ENCODE assay signal across 8 cellular contexts in the genomic region with DNA sequence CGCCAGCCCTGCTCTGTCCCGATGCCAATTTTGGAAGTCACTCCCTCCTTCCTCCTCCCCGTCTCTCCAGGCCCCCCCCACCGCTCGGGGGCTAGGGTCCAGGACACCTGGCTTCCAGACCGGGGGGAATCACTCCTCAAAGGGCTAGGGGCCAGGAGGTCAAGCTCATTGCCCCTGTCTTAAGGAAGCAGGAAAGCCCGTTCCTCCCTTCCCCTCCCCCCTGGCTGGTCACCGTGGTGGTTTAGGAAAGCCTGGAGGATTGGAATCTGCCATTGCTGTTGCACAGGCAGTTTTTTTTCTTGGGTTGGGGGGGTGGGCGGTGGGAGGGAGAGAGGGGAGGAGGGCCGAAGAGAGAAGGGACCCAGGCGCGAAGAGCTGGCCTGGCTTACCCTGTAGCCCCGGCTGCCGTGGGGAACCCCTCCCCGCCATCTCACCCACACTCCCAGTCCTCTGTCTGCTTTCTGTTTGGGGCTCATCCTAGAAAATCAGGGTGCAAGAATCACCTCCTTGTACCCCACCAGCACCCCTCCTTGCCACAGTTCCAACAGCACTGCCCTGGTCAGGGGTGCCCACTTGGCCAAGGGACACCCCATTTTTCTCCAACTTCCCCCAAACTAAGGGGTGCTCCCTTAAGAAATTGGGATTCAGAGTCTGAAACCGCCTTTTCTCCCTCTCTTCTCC. TPM values are rescaled to one million over a fixed set of nuclear protein-coding genes. Genes with fewer than 3 reads are reported as not detected.
DNase-seq lines count a peak whose midpoint lies in the region; ATAC-seq, FAIRE-seq and TF ChIP-seq lines count a peak whose summit lies in the region.

No MANE protein-coding gene starts in this region.

- H2AK9ac ChIP-seq in IMR-90 (replicated peaks; ENCODE audit: low read depth, low read length, poor library complexity) = peak overlapping the region; percentile 91

- peak; percentile 66 for DNase-seq in A673 (ENCODE audit: low spot score)
- peak; percentile 23 for DNase-seq in IMR-90
- peak; percentile 66 for DNase-seq in iPS-NIHi7 (ENCODE audit: extremely low spot score)
- DNase-seq in small intestine = no peak
- DNase-seq in activated T-helper 2 cell treated with anti-CD3 and anti-CD28 coated beads, Interferon-gamma antibody, Interleukin-2, Interleukin-4, amounts not matched to agents 10 μg/mL and 5 μg/mL and 100 μg/mL, durations not matched to agents 14 hours and 24 hours and 36 hours (ENCODE audit: low spot score) = no peak
- no peak for DNase-seq in NCI-H524 treated with DMSO at 0.1 percent for 48 hours (lab: John Stamatoyannopoulos, UW)

- intact Hi-C loops in A673 (cut with micrococcal nuclease; ENCODE audit: unreplicated experiment) (loop anchor here (5.0 kb wide), 1 partner anchor 108 kb away; no protein-coding TSS in a partner anchor), IMR-90 (cut with micrococcal nuclease) (loop anchor here (5.0 kb wide), 1 partner anchor 178 kb away; no protein-coding TSS in a partner anchor)
- intact Hi-C loops in activated T-helper 2 cell treated with anti-CD3 and anti-CD28 coated beads, Interferon-gamma antibody, Interleukin-2, Interleukin-4, amounts not matched to agents 10 μg/mL and 5 μg/mL and 100 μg/mL, durations not matched to agents 14 hours and 24 hours and 36 hours (cut with micrococcal nuclease) = no loop called here

- peak overlapping the region; percentile 94 for H4K5ac ChIP-seq in IMR-90 (ENCODE audit: low read depth, low read length)

- H3K23ac ChIP-seq in IMR-90 (ENCODE audit: low read depth, low read length) = peak overlapping the region; percentile 68

- no peaks in the 10 kb centered on the region for H4K20me1 ChIP-seq in IMR-90 (ENCODE audit: insufficient read depth, low read length)

- H2BK5ac ChIP-seq in IMR-90 (ENCODE audit: low read depth, low read length, poor library complexity, severe bottlenecking) = peak overlapping the region; percentile 78

- H3K9me1 ChIP-seq in IMR-90 (ENCODE audit: insufficient read depth, low read length) = no peaks in the 10 kb centered on the region; the same call in 1 of the 2 replicates

- no peak overlapping the region; the same call in 1 of the 2 replicates for H3K56ac ChIP-seq in IMR-90 (ENCODE audit: extremely low read depth, insufficient read depth, low read length)

- TF ChIP-seq CTCF in A673 (conservative IDR thresholded peaks at IDR 0.05; ENCODE audit: low read depth, low read length) = no peak
- no peak for TF ChIP-seq CTCF in IMR-90 (conservative IDR thresholded peaks at IDR 0.05; ENCODE audit: low read depth, low read length)
- TF ChIP-seq CTCF in brain (conservative IDR thresholded peaks at IDR 0.05) = no peak

- peak overlapping the region; percentile 100 for H2AFZ ChIP-seq in IMR-90 (replicated peaks; ENCODE audit: low read length, poor library complexity)

- peaks cover 16% of the 10 kb centered on the region for H3K4me1 ChIP-seq in A673 (ENCODE audit: insufficient read depth, low read length, poor library complexity, severe bottlenecking)
- H3K4me1 ChIP-seq in IMR-90 (ENCODE audit: control insufficient read depth, insufficient read depth, low read length) = peaks cover 4% of the 10 kb centered on the region; the same call in 1 of the 2 replicates
- H3K4me1 ChIP-seq in stomach smooth muscle (ENCODE audit: control insufficient read depth, insufficient read depth, low read length) = peaks cover 62% of the 10 kb centered on the region
- H3K4me1 ChIP-seq in small intestine (ENCODE audit: control insufficient read depth in 2 of 2, insufficient read depth in 1 of 2, low read depth in 1 of 2, low read length in 1 of 2) = peaks cover 0 to 3% of the 10 kb centered on the region in 2 donors

- H3K79me1 ChIP-seq in IMR-90 (ENCODE audit: low read depth in 1 of 2, low read length in 2 of 2) = peaks cover 0 to 14% of the 10 kb centered on the region in 2 experiments; a peak in 2 of 4 replicates

- in situ Hi-C loops in IMR-90 (cut with MboI; ENCODE audit: low sequenced_read_pairs) = loop anchor here (10.0 kb wide), 1 partner anchor 355 kb away; no protein-coding TSS in a partner anchor

- H2BK120ac ChIP-seq in IMR-90 (ENCODE audit: low read depth, low read length) = peak overlapping the region; percentile 94

- no peak for TF ChIP-seq POLR2A in IMR-90 (IDR thresholded peaks at IDR 0.05; ENCODE audit: low read depth, low read length)

- H3K9ac ChIP-seq in IMR-90 (ENCODE audit: low read depth, low read length) (peak overlapping the region; percentile 38), stomach smooth muscle (ENCODE audit: low read length in 2 of 2) (peak overlapping the region; percentile 94 to 97)

- no peak for TF ChIP-seq RAD21 in IMR-90 (IDR thresholded peaks at IDR 0.05; ENCODE audit: low read length)

- H3K4me3 Mint-ChIP-seq in brain = peak overlapping the region; percentile 45 to 89 (median 69)
- H3K4me3 Mint-ChIP-seq in activated T-helper 2 cell treated with anti-CD3 and anti-CD28 coated beads, Interferon-gamma antibody, Interleukin-2, Interleukin-4, amounts not matched to agents 10 μg/mL and 5 μg/mL and 100 μg/mL, durations not matched to agents 14 hours and 24 hours and 36 hours (ENCODE audit: low read depth) = no peak overlapping the region

- BruUV-seq in A673 (replicated peaks; lab: Mats Ljungman, UMichigan) (no TSS peak), IMR-90 (replicated peaks; lab: Mats Ljungman, UMichigan) (no TSS peak)

- H3K9me3 ChIP-seq in A673 (ENCODE audit: low read depth, low read length, poor library complexity, severe bottlenecking) = no peaks in the 10 kb centered on the region
- H3K9me3 ChIP-seq in IMR-90 (ENCODE audit: control insufficient read depth, insufficient read depth, low read length) = no peaks in the 10 kb centered on the region
- H3K9me3 ChIP-seq in stomach smooth muscle (ENCODE audit: control insufficient read depth in 2 of 2, low read length in 2 of 2) = no peaks in the 10 kb centered on the region
- no peaks in the 10 kb centered on the region for H3K9me3 ChIP-seq in small intestine (ENCODE audit: control insufficient read depth, low read depth)

- peak overlapping the region; percentile 84 for H3K4me2 ChIP-seq in IMR-90 (ENCODE audit: low read depth, low read length)

- H3K9me3 Mint-ChIP-seq in brain = peaks cover 0 to 9% (median 0%) of the 10 kb centered on the region in 5 experiments
- H3K9me3 Mint-ChIP-seq in activated T-helper 2 cell treated with anti-CD3 and anti-CD28 coated beads, Interferon-gamma antibody, Interleukin-2, Interleukin-4, amounts not matched to agents 10 μg/mL and 5 μg/mL and 100 μg/mL, durations not matched to agents 14 hours and 24 hours and 36 hours = no peaks in the 10 kb centered on the region

- FAIRE-seq in small intestine (lab: Jason Lieb, UNC) = no peak

- dilution Hi-C loops in IMR-90 (cut with HindIII; ENCODE audit: low sequenced_read_pairs, unreplicated experiment) = no loop called here

- H4K91ac ChIP-seq in IMR-90 (ENCODE audit: insufficient read depth, low read depth, low read length) = peak overlapping the region; percentile 91

- peaks cover 46% of the 10 kb centered on the region for H3K27me3 Mint-ChIP-seq in brain
- no peaks in the 10 kb centered on the region for H3K27me3 Mint-ChIP-seq in activated T-helper 2 cell treated with anti-CD3 and anti-CD28 coated beads, Interferon-gamma antibody, Interleukin-2, Interleukin-4, amounts not matched to agents 10 μg/mL and 5 μg/mL and 100 μg/mL, durations not matched to agents 14 hours and 24 hours and 36 hours (ENCODE audit: low read depth)

- H2BK15ac ChIP-seq in IMR-90 (ENCODE audit: low read depth, low read length) = peak overlapping the region; percentile 69; the same call in 1 of the 3 replicates

- H3K4me3 ChIP-seq in A673 (ENCODE audit: low read depth, low read length, poor library complexity, severe bottlenecking) = peak overlapping the region; percentile 42
- H3K4me3 ChIP-seq in IMR-90 (ENCODE audit: insufficient read depth, low read depth, low read length) = peak overlapping the region; percentile 42
- H3K4me3 ChIP-seq in stomach smooth muscle (ENCODE audit: low read length in 2 of 2) = peak overlapping the region; percentile 93 to 99
- H3K4me3 ChIP-seq in small intestine (ENCODE audit: low read depth in 1 of 2, low read length in 2 of 2) = no peak overlapping the region

- POLR2A ChIA-PET in A673 (lab: Charles Lee; ENCODE audit: low non-redundant PET) (no interaction called here), IMR-90 (lab: Charles Lee; ENCODE audit: unreplicated experiment) (interaction anchor here (0.6 kb wide), 1 partner anchor 427 kb away, joined by 12 read pairs; no protein-coding TSS in a partner anchor)

- peak; percentile 16 for ATAC-seq in IMR-90 (ENCODE audit: low read depth)

- peak overlapping the region; percentile 79 for H2BK20ac ChIP-seq in IMR-90 (ENCODE audit: low read depth, low read length)

- WGBS in IMR-90 (ENCODE audit: extremely low coverage in 2 of 2, insufficient read length in 1 of 2), 2 experiments = 20% methylated on average over 1 of the region's 16 CpGs; no CpG with 5 or more reads in 1 of the 2 experiments
- 27 to 38% (median 30%) methylated on average over 10 to 16 of the region's 16 CpGs for WGBS in small intestine, 3 donors

- peak overlapping the region in 4 of 5 experiments; percentile 22 to 99 (median 74) for H3K27ac Mint-ChIP-seq in brain
- H3K27ac Mint-ChIP-seq in activated T-helper 2 cell treated with anti-CD3 and anti-CD28 coated beads, Interferon-gamma antibody, Interleukin-2, Interleukin-4, amounts not matched to agents 10 μg/mL and 5 μg/mL and 100 μg/mL, durations not matched to agents 14 hours and 24 hours and 36 hours = no peak overlapping the region

- H4K8ac ChIP-seq in IMR-90 (ENCODE audit: low read depth in 2 of 2, low read length in 2 of 2) = peak overlapping the region; percentile 68 to 94

- CTCF ChIA-PET in A673 (lab: Charles Lee) = interaction anchor here (0.6 to 2.3 kb wide), 2 partner anchors 106 to 109 kb away, joined by 3 to 7 read pairs; no protein-coding TSS in a partner anchor
- CTCF ChIA-PET in IMR-90 (lab: Yijun Ruan, JAX) = interaction anchor here (0.6 to 1.0 kb wide), 2 partner anchors 109 to 180 kb away, joined by 3 to 4 read pairs; no protein-coding TSS in a partner anchor

- peak overlapping the region; percentile 49 for H3K18ac ChIP-seq in IMR-90 (ENCODE audit: low read depth, low read length)

- H3K4me1 Mint-ChIP-seq in brain = peaks cover 45% of the 10 kb centered on the region
- H3K4me1 Mint-ChIP-seq in activated T-helper 2 cell treated with anti-CD3 and anti-CD28 coated beads, Interferon-gamma antibody, Interleukin-2, Interleukin-4, amounts not matched to agents 10 μg/mL and 5 μg/mL and 100 μg/mL, durations not matched to agents 14 hours and 24 hours and 36 hours (ENCODE audit: low read depth) = peaks cover 67% of the 10 kb centered on the region

- peak overlapping the region; percentile 51; the same call in 1 of the 2 replicates for H2AK5ac ChIP-seq in IMR-90 (ENCODE audit: low read depth, low read length)

- peak overlapping the region; percentile 97 for H3K4ac ChIP-seq in IMR-90 (ENCODE audit: low read depth, low read length)

- H3K27ac ChIP-seq in A673 (ENCODE audit: low read depth, low read length, poor library complexity, severe bottlenecking) (peak overlapping the region; percentile 53), IMR-90 (ENCODE audit: insufficient read depth, low read length) (peak overlapping the region; percentile 53), stomach smooth muscle (ENCODE audit: low read length) (peak overlapping the region; percentile 94), small intestine (ENCODE audit: low read depth in 1 of 2, low read length in 1 of 2) (peak overlapping the region in 1 of 2 donors; percentile 75)

- peak overlapping the region; percentile 93 for H3K14ac ChIP-seq in IMR-90 (replicated peaks; ENCODE audit: low read depth, low read length)

- H3K27me3 ChIP-seq in A673 (replicated peaks; ENCODE audit: insufficient read depth, low read depth, low read length, poor library complexity) = no peaks in the 10 kb centered on the region
- peaks cover 10% of the 10 kb centered on the region; the same call in 1 of the 2 replicates for H3K27me3 ChIP-seq in IMR-90 (ENCODE audit: control insufficient read depth, insufficient read depth, low read length)
- peaks cover 16 to 24% of the 10 kb centered on the region in 2 donors for H3K27me3 ChIP-seq in stomach smooth muscle (ENCODE audit: control insufficient read depth in 1 of 2, insufficient read depth in 2 of 2, low read length in 2 of 2)
- no peaks in the 10 kb centered on the region for H3K27me3 ChIP-seq in small intestine (ENCODE audit: control insufficient read depth in 2 of 2, insufficient read depth in 2 of 2, low read length in 2 of 2)

- H3K36me3 Mint-ChIP-seq in brain = no peaks in the 10 kb centered on the region
- H3K36me3 Mint-ChIP-seq in activated T-helper 2 cell treated with anti-CD3 and anti-CD28 coated beads, Interferon-gamma antibody, Interleukin-2, Interleukin-4, amounts not matched to agents 10 μg/mL and 5 μg/mL and 100 μg/mL, durations not matched to agents 14 hours and 24 hours and 36 hours (ENCODE audit: low read depth) = peaks cover 22% of the 10 kb centered on the region

- H3K36me3 ChIP-seq in A673 (ENCODE audit: insufficient read depth, low read length, poor library complexity, severe bottlenecking) (no peaks in the 10 kb centered on the region), IMR-90 (ENCODE audit: control insufficient read depth, insufficient read depth, low read length) (no peaks in the 10 kb centered on the region), stomach smooth muscle (ENCODE audit: control insufficient read depth in 2 of 2, insufficient read depth in 2 of 2, low read length in 2 of 2) (peaks cover 2 to 9% of the 10 kb centered on the region in 2 donors), small intestine (ENCODE audit: control insufficient read depth in 2 of 2, insufficient read depth in 2 of 2, low read length in 2 of 2) (no peaks in the 10 kb centered on the region)

RNA-seq across cellular contexts. Expression of a gene that starts 2.9 kb away (rescaled TPM):
- total RNA-seq in A673 (2021) = 0.44 and 0.58 TPM in 2 replicates
- total RNA-seq in IMR-90 (2012; rRNA removed) = not detected in 2 replicates
- not detected in 2 replicates for polyA plus RNA-seq in IMR-90 (2012; rRNA removed)
- not detected in 2 replicates for polyA plus RNA-seq in IMR-90 (2012; cell fraction: cytosol; rRNA removed)
- polyA plus RNA-seq in IMR-90 (2012; cell fraction: nucleus; rRNA removed; ENCODE audit: low replicate concordance) = 0.10 TPM in 1 of 2 replicates, not detected in the other
- polyA plus RNA-seq in brain (ENCODE audit: insufficient read depth, low read depth, low replicate concordance) = 2.9 TPM
- polyA plus RNA-seq in small intestine = 1 to 10 TPM in 2 of 3 donors, under 1 TPM in 1; 0.45 to 8.7 (median 2.4) TPM
- 0.80 and 1.0 TPM in 2 replicates for total RNA-seq in activated T-helper 2 cell treated with anti-CD3 and anti-CD28 coated beads, Interferon-gamma antibody, Interleukin-2, Interleukin-4, amounts not matched to agents 10 μg/mL and 5 μg/mL and 100 μg/mL, durations not matched to agents 14 hours and 24 hours and 36 hours

RNA-seq across cellular contexts. Expression of a gene that starts 7.6 kb away (rescaled TPM):
- total RNA-seq in A673 (2021) = 246 and 258 TPM in 2 replicates
- 31.1 and 42.3 TPM in 2 replicates for total RNA-seq in IMR-90 (2012; rRNA removed)
- polyA plus RNA-seq in IMR-90 (2012; rRNA removed) = 165 and 183 TPM in 2 replicates
- 121 and 678 TPM in 2 replicates for polyA plus RNA-seq in IMR-90 (2012; cell fraction: cytosol; rRNA removed)
- polyA plus RNA-seq in IMR-90 (2012; cell fraction: nucleus; rRNA removed; ENCODE audit: low replicate concordance) = 126 and 148 TPM in 2 replicates
- polyA plus RNA-seq in brain (ENCODE audit: insufficient read depth, low read depth, low replicate concordance) = 746 TPM
- 100 to 1,000 TPM; 204 to 313 (median 302) TPM for polyA plus RNA-seq in small intestine
- 150 and 154 TPM in 2 replicates for total RNA-seq in activated T-helper 2 cell treated with anti-CD3 and anti-CD28 coated beads, Interferon-gamma antibody, Interleukin-2, Interleukin-4, amounts not matched to agents 10 μg/mL and 5 μg/mL and 100 μg/mL, durations not matched to agents 14 hours and 24 hours and 36 hours

RNA-seq across cellular contexts. Expression of a gene that starts 15.8 kb away (rescaled TPM):
- total RNA-seq in A673 (2021) (11.7 and 15.5 TPM in 2 replicates), IMR-90 (2012; rRNA removed) (under 0.01 and 0.18 TPM in 2 replicates)
- polyA plus RNA-seq in IMR-90 (2012; rRNA removed) (2.2 and 2.3 TPM in 2 replicates), brain (ENCODE audit: insufficient read depth, low read depth, low replicate concordance) (1.8 TPM), small intestine (1 to 10 TPM; 1.8 to 8.0 (median 1.9) TPM)
- 1.8 and 3.5 TPM in 2 replicates for polyA plus RNA-seq in IMR-90 (2012; cell fraction: cytosol; rRNA removed)
- 4.2 and 6.8 TPM in 2 replicates for polyA plus RNA-seq in IMR-90 (2012; cell fraction: nucleus; rRNA removed; ENCODE audit: low replicate concordance)
- total RNA-seq in activated T-helper 2 cell treated with anti-CD3 and anti-CD28 coated beads, Interferon-gamma antibody, Interleukin-2, Interleukin-4, amounts not matched to agents 10 μg/mL and 5 μg/mL and 100 μg/mL, durations not matched to agents 14 hours and 24 hours and 36 hours = 15.8 and 17.4 TPM in 2 replicates

RNA-seq across cellular contexts. Expression of a gene that starts 23.9 kb away (rescaled TPM):
- 0.47 and 1.3 TPM in 2 replicates for total RNA-seq in A673 (2021)
- not detected in 2 replicates for total RNA-seq in IMR-90 (2012; rRNA removed)
- not detected in 2 replicates for polyA plus RNA-seq in IMR-90 (2012; rRNA removed)
- polyA plus RNA-seq in IMR-90 (2012; cell fraction: cytosol; rRNA removed) = 0.07 TPM in 1 of 2 replicates, not detected in the other
- 0.08 and 0.35 TPM in 2 replicates for polyA plus RNA-seq in IMR-90 (2012; cell fraction: nucleus; rRNA removed; ENCODE audit: low replicate concordance)
- 3.4 TPM for polyA plus RNA-seq in brain (ENCODE audit: insufficient read depth, low read depth, low replicate concordance)
- 1 to 10 TPM in 1 of 3 donors, not detected in 2; 2.3 TPM for polyA plus RNA-seq in small intestine
- 0.37 and 0.46 TPM in 2 replicates for total RNA-seq in activated T-helper 2 cell treated with anti-CD3 and anti-CD28 coated beads, Interferon-gamma antibody, Interleukin-2, Interleukin-4, amounts not matched to agents 10 μg/mL and 5 μg/mL and 100 μg/mL, durations not matched to agents 14 hours and 24 hours and 36 hours

RNA-seq across cellular contexts. Expression of a gene that starts 24.1 kb away (rescaled TPM):
- not detected in 2 replicates for total RNA-seq in A673 (2021)
- not detected in 2 replicates for total RNA-seq in IMR-90 (2012; rRNA removed)
- 0.03 TPM in 1 of 2 replicates, not detected in the other for polyA plus RNA-seq in IMR-90 (2012; rRNA removed)
- 0.03 TPM in 1 of 2 replicates, not detected in the other for polyA plus RNA-seq in IMR-90 (2012; cell fraction: cytosol; rRNA removed)
- polyA plus RNA-seq in IMR-90 (2012; cell fraction: nucleus; rRNA removed; ENCODE audit: low replicate concordance) = 0.08 TPM in 1 of 2 replicates, not detected in the other
- not detected for polyA plus RNA-seq in brain (ENCODE audit: insufficient read depth, low read depth, low replicate concordance)
- polyA plus RNA-seq in small intestine = under 1 TPM in 1 of 3 donors, not detected in 2; 0.04 TPM
- not detected in 2 replicates for total RNA-seq in activated T-helper 2 cell treated with anti-CD3 and anti-CD28 coated beads, Interferon-gamma antibody, Interleukin-2, Interleukin-4, amounts not matched to agents 10 μg/mL and 5 μg/mL and 100 μg/mL, durations not matched to agents 14 hours and 24 hours and 36 hours

Comparison
In these comparisons a context has a peak if more than half of its experiments do, and no peak if none do; other contexts are left out.
1. DNase-seq: peak in A673 (single experiment), IMR-90 (single experiment) and iPS-NIHi7 (single experiment); none in small intestine (single experiment), activated T-helper 2 cell treated with anti-CD3 and anti-CD28 coated beads, Interferon-gamma antibody, Interleukin-2, Interleukin-4, amounts not matched to agents 10 μg/mL and 5 μg/mL and 100 μg/mL, durations not matched to agents 14 hours and 24 hours and 36 hours (single experiment) and NCI-H524 treated with DMSO at 0.1 percent for 48 hours (single experiment).
2. H3K4me3 ChIP-seq: peak in A673 (single experiment), IMR-90 (single experiment) and stomach smooth muscle (2 of 2); none in small intestine (0 of 2).
3. RNA of a gene that starts 15.8 kb away (total RNA-seq): 15.8 to 17.4 TPM in activated T-helper 2 cell treated with anti-CD3 and anti-CD28 coated beads, Interferon-gamma antibody, Interleukin-2, Interleukin-4, amounts not matched to agents 10 μg/mL and 5 μg/mL and 100 μg/mL, durations not matched to agents 14 hours and 24 hours and 36 hours and 11.7 to 15.5 TPM in A673; under 0.01 to 0.18 TPM in IMR-90; every median in the first group is over 10 times any median in the second.